In the genomic region with DNA sequence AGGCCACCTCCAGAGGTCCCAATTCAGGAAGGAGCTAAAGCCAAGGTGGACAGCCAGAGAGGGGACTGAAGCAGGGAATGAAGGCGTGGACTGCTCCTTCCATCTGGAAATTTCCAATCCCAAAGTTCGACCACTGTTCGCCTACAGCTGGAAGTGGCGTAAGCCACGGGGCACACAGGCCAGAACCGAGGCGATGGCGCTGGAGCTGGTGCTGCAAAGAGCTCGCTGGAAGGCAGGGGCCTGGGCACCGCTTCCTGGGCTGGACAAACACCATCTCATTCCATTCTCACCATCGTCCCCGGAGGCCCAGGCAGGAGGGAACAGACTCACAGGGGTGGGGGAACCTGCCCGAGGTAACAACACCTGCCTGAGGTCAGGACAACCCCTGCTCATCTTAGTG, we compare ENCODE assay signal across 3 cellular contexts.
TF ChIP-seq lines count a peak whose summit lies in the region.

No MANE protein-coding gene starts in this region.

TF ChIP-seq in SK-N-SH, 30 proteins besides CTCF, POLR2A, EP300 and RAD21:
- TF ChIP-seq RFX5 (IDR thresholded peaks at IDR 0.05; ENCODE audit: low read length) (no peak), MEF2A (IDR thresholded peaks at IDR 0.05; ENCODE audit: borderline replicate concordance, low read depth) (no peak), TAF1 (IDR thresholded peaks at IDR 0.05; ENCODE audit: borderline replicate concordance, low read depth, low read length) (no peak), EZH2phosphoT487 (IDR thresholded peaks at IDR 0.05; ENCODE audit: borderline replicate concordance, low read depth) (no peak)

TF ChIP-seq in SK-N-SH treated with all-trans-retinoic acid at 6 μM for 48 hours, 23 proteins besides CTCF, POLR2A, EP300 and RAD21:
- TF ChIP-seq RARB (CRISPR knock-in tag; IDR thresholded peaks at IDR 0.05) (no peak), TCF4 (CRISPR knock-in tag; IDR thresholded peaks at IDR 0.05; ENCODE audit: borderline replicate concordance) (no peak), ZFP3 (CRISPR knock-in tag; IDR thresholded peaks at IDR 0.05) (no peak), ISL1 (CRISPR knock-in tag; IDR thresholded peaks at IDR 0.05) (no peak), CSDC2 (CRISPR knock-in tag; IDR thresholded peaks at IDR 0.05) (no peak), ZNF565 (CRISPR knock-in tag; conservative IDR thresholded peaks at IDR 0.05; ENCODE audit: low read depth) (no peak), OSR1 (CRISPR knock-in tag; IDR thresholded peaks at IDR 0.05) (no peak), PPARA (CRISPR knock-in tag; IDR thresholded peaks at IDR 0.05; ENCODE audit: borderline replicate concordance) (no peak), BACH2 (CRISPR knock-in tag; IDR thresholded peaks at IDR 0.05; ENCODE audit: borderline replicate concordance) (no peak)
- TF ChIP-seq, protein P1, sequence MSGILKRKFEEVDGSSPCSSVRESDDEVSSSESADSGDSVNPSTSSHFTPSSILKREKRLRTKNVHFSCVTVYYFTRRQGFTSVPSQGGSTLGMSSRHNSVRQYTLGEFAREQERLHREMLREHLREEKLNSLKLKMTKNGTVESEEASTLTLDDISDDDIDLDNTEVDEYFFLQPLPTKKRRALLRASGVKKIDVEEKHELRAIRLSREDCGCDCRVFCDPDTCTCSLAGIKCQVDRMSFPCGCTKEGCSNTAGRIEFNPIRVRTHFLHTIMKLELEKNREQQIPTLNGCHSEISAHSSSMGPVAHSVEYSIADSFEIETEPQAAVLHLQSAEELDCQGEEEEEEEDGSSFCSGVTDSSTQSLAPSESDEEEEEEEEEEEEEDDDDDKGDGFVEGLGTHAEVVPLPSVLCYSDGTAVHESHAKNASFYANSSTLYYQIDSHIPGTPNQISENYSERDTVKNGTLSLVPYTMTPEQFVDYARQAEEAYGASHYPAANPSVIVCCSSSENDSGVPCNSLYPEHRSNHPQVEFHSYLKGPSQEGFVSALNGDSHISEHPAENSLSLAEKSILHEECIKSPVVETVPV (CRISPR knock-in tag; IDR thresholded peaks at IDR 0.05): no peak
- TF ChIP-seq, protein P2, sequence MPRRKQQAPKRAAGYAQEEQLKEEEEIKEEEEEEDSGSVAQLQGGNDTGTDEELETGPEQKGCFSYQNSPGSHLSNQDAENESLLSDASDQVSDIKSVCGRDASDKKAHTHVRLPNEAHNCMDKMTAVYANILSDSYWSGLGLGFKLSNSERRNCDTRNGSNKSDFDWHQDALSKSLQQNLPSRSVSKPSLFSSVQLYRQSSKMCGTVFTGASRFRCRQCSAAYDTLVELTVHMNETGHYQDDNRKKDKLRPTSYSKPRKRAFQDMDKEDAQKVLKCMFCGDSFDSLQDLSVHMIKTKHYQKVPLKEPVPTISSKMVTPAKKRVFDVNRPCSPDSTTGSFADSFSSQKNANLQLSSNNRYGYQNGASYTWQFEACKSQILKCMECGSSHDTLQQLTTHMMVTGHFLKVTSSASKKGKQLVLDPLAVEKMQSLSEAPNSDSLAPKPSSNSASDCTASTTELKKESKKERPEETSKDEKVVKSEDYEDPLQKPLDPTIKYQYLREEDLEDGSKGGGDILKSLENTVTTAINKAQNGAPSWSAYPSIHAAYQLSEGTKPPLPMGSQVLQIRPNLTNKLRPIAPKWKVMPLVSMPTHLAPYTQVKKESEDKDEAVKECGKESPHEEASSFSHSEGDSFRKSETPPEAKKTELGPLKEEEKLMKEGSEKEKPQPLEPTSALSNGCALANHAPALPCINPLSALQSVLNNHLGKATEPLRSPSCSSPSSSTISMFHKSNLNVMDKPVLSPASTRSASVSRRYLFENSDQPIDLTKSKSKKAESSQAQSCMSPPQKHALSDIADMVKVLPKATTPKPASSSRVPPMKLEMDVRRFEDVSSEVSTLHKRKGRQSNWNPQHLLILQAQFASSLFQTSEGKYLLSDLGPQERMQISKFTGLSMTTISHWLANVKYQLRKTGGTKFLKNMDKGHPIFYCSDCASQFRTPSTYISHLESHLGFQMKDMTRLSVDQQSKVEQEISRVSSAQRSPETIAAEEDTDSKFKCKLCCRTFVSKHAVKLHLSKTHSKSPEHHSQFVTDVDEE (CRISPR knock-in tag; IDR thresholded peaks at IDR 0.05): no peak
- TF ChIP-seq, protein P3, sequence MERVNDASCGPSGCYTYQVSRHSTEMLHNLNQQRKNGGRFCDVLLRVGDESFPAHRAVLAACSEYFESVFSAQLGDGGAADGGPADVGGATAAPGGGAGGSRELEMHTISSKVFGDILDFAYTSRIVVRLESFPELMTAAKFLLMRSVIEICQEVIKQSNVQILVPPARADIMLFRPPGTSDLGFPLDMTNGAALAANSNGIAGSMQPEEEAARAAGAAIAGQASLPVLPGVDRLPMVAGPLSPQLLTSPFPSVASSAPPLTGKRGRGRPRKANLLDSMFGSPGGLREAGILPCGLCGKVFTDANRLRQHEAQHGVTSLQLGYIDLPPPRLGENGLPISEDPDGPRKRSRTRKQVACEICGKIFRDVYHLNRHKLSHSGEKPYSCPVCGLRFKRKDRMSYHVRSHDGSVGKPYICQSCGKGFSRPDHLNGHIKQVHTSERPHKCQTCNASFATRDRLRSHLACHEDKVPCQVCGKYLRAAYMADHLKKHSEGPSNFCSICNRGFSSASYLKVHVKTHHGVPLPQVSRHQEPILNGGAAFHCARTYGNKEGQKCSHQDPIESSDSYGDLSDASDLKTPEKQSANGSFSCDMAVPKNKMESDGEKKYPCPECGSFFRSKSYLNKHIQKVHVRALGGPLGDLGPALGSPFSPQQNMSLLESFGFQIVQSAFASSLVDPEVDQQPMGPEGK (CRISPR knock-in tag; IDR thresholded peaks at IDR 0.05; ENCODE audit: borderline replicate concordance): no peak

TF ChIP-seq in WTC11, 78 proteins besides CTCF, POLR2A, EP300 and RAD21:
- TF ChIP-seq, protein P4, sequence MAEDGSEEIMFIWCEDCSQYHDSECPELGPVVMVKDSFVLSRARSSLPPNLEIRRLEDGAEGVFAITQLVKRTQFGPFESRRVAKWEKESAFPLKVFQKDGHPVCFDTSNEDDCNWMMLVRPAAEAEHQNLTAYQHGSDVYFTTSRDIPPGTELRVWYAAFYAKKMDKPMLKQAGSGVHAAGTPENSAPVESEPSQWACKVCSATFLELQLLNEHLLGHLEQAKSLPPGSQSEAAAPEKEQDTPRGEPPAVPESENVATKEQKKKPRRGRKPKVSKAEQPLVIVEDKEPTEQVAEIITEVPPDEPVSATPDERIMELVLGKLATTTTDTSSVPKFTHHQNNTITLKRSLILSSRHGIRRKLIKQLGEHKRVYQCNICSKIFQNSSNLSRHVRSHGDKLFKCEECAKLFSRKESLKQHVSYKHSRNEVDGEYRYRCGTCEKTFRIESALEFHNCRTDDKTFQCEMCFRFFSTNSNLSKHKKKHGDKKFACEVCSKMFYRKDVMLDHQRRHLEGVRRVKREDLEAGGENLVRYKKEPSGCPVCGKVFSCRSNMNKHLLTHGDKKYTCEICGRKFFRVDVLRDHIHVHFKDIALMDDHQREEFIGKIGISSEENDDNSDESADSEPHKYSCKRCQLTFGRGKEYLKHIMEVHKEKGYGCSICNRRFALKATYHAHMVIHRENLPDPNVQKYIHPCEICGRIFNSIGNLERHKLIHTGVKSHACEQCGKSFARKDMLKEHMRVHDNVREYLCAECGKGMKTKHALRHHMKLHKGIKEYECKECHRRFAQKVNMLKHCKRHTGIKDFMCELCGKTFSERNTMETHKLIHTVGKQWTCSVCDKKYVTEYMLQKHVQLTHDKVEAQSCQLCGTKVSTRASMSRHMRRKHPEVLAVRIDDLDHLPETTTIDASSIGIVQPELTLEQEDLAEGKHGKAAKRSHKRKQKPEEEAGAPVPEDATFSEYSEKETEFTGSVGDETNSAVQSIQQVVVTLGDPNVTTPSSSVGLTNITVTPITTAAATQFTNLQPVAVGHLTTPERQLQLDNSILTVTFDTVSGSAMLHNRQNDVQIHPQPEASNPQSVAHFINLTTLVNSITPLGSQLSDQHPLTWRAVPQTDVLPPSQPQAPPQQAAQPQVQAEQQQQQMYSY (CRISPR knock-in tag; IDR thresholded peaks at IDR 0.05): no peak
